Comparison of ENCODE assay signal across 8 cellular contexts in the genomic region with DNA sequence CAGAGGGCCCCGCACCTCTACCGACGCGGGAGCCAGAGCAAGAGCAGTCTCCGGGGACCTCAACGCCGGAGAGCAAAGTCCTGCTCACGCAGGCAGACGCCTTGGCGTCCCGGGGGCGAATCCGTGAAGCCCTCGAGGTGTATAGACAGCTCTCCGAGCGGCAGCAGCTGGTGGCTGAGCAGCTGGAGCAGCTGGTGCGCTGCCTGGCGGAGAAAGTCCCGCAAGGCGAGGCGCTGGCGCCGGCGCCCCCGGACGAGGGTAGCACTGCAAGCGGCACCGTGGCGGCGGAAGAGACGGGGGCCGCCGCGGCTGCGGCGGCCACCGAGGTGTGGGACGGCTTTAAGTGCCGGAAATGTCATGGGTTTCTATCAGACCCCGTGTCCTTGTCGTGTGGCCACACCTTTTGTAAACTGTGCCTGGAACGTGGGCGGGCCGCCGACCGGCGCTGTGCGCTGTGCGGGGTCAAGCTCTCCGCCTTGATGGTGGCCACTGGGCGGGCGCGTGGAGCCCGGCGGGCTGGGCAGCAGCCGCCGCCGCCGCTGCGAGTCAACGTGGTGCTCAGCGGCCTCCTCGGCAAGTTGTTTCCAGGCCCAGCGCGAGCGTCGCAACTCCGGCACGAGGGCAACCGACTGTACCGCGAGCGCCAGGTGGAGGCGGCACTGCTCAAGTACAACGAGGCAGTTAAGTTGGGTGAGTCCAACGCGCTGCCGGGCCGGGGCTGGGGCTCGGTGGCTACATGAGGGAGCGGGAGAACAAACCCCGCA. TPM values are rescaled to one million over a fixed set of nuclear protein-coding genes. Genes with fewer than 3 reads are reported as not detected.
DNase-seq lines count a peak whose midpoint lies in the region; ATAC-seq and TF ChIP-seq lines count a peak whose summit lies in the region.

No MANE protein-coding gene starts in this region.

- H3K4me3 Mint-ChIP-seq in activated CD4-positive, alpha-beta T cell treated with anti-CD3 and anti-CD28 coated beads for 36 hours, result peak overlapping the region; percentile 85
- H3K4me3 Mint-ChIP-seq in mesothelial cell of epicardium, result peak overlapping the region; percentile 67

- POLR2A ChIA-PET in activated CD4-positive, alpha-beta T cell treated with anti-CD3 and anti-CD28 coated beads for 36 hours (lab: Charles Lee), result interaction anchor here (0.6 to 1.2 kb wide), 2 partner anchors 220 to 817 kb away, joined by 3 to 5 read pairs; partner anchors contain the start of gene RPL39

- peaks cover 8% of the 10 kb centered on the region for H3K4me1 Mint-ChIP-seq in activated CD4-positive, alpha-beta T cell treated with anti-CD3 and anti-CD28 coated beads for 36 hours
- peaks cover 10% of the 10 kb centered on the region for H3K4me1 Mint-ChIP-seq in mesothelial cell of epicardium

- peaks cover 12% of the 10 kb centered on the region for H3K27me3 Mint-ChIP-seq in activated CD4-positive, alpha-beta T cell treated with anti-CD3 and anti-CD28 coated beads for 36 hours
- peaks cover 92% of the 10 kb centered on the region for H3K27me3 Mint-ChIP-seq in mesothelial cell of epicardium (ENCODE audit: low read depth)

- peak overlapping the region; percentile 93 for H3K27ac Mint-ChIP-seq in activated CD4-positive, alpha-beta T cell treated with anti-CD3 and anti-CD28 coated beads for 36 hours
- no peak overlapping the region for H3K27ac Mint-ChIP-seq in mesothelial cell of epicardium

- no peak for TF ChIP-seq CTCF in mesothelial cell of epicardium (IDR thresholded peaks at IDR 0.05; ENCODE audit: unreplicated experiment)

- intact Hi-C loops in activated CD4-positive, alpha-beta T cell treated with anti-CD3 and anti-CD28 coated beads for 36 hours (cut with DNase I, micrococcal nuclease), result loop anchor here in 1 of 2 experiments (10.0 kb wide), 3 partner anchors 260 to 630 kb away; partner anchors contain the start of genes PGRMC1, SLC25A5 and WDR44

- H3K9me3 Mint-ChIP-seq in activated CD4-positive, alpha-beta T cell treated with anti-CD3 and anti-CD28 coated beads for 36 hours (ENCODE audit: low read depth), result no peaks in the 10 kb centered on the region
- peaks cover 4% of the 10 kb centered on the region for H3K9me3 Mint-ChIP-seq in mesothelial cell of epicardium

- no peaks in the 10 kb centered on the region for H3K36me3 Mint-ChIP-seq in activated CD4-positive, alpha-beta T cell treated with anti-CD3 and anti-CD28 coated beads for 36 hours (ENCODE audit: low read depth)
- H3K36me3 Mint-ChIP-seq in mesothelial cell of epicardium, result peaks cover 3% of the 10 kb centered on the region

- peak; percentile 3 for DNase-seq in DMS79 treated with DMSO at 0.1 percent for 48 hours (lab: John Stamatoyannopoulos, UW)
- DNase-seq in DMS79 (lab: John Stamatoyannopoulos, UW), result no peak
- peak; percentile 71 for DNase-seq in M059J (ENCODE audit: low read depth)
- DNase-seq in activated CD4-positive, alpha-beta T cell treated with anti-CD3 and anti-CD28 coated beads for 36 hours, result peak; percentile 68
- DNase-seq in dermis blood vessel endothelial cell, result peak; percentile 33
- peak in 1 of 2 experiments; percentile 40 for DNase-seq in mesothelial cell of epicardium (ENCODE audit: low spot score in 2 of 2, unreplicated experiment in 2 of 2)
- peak; percentile 26 to 66 (median 46) for DNase-seq in stimulated activated naive CD4-positive, alpha-beta T cell (lab: John Stamatoyannopoulos, UW)

- CTCF ChIA-PET in activated CD4-positive, alpha-beta T cell treated with anti-CD3 and anti-CD28 coated beads for 36 hours (lab: Charles Lee), result no interaction called here

- peak; percentile 56 for ATAC-seq in activated CD4-positive, alpha-beta T cell treated with anti-CD3 and anti-CD28 coated beads for 36 hours
- ATAC-seq in HG03378 (IDR thresholded peaks at IDR 0.05; ENCODE audit: unreplicated experiment), result no peak

RNA-seq across cellular contexts. Expression of gene LONRF3, which starts 0.7 kb away (rescaled TPM):
- 5.6 and 8.7 TPM in 2 replicates for total RNA-seq in M059J (2014; rRNA removed; shearing (Covaris generic))
- 1 to 10 TPM; 1.7 to 1.9 TPM for total RNA-seq in activated CD4-positive, alpha-beta T cell treated with anti-CD3 and anti-CD28 coated beads for 36 hours
- total RNA-seq in dermis blood vessel endothelial cell, result 25.2 and 26.5 TPM in 2 replicates
- total RNA-seq in mesothelial cell of epicardium, result 0.97 to 1.6 TPM (median 1.3 TPM) in 3 replicates
